Comparison of ENCODE assay signal across 8 cellular contexts in the genomic region with DNA sequence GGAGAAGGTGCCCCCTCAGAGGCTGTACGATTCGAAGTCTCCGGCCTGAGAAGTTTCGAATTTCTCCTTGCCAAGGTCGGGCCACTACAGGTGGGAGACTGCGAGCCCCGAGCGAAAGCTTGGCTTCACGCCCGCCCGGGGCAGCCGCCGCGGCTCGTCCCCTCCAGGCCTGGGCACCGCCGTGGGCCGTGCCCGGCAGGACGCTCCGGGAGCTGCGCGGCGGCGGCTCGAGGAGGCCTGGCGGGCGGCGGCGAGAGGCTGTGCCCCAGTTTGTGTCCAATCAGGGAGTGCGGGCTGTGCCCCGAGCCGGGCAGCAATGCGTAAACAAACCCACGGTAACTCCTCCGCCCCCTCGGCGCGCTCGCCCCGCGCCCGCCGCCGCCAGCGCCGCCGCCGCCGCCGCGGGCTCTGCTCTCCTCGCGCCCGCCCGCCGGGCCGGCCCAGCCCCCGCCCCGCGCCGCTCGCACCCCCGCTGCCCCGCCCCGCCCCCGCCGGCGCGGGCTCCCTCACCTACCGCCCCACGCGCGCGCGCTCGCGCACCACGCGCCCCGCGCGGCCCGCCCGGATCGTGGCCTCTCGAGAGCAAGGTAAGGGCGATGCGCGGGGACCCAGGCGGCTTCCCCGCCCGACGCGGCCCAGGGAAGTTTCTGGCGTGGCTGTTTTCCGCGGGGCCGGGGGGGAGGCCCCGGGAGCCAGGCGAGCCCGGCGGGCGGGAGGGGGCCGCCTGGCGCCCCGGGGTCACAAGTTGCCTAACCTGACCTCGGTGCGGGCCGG. TPM values are rescaled to one million over a fixed set of nuclear protein-coding genes. Genes with fewer than 3 reads are reported as not detected.
DNase-seq lines count a peak whose midpoint lies in the region; ATAC-seq and TF ChIP-seq lines count a peak whose summit lies in the region.

No MANE protein-coding gene starts in this region.

- CTCF ChIA-PET in activated naive CD4-positive, alpha-beta T cell treated with anti-CD3 and anti-CD28 coated beads, Interleukin-2, amount 10 ng/mL, durations not matched to agents 7 days and 5 days (lab: Charles Lee): interaction anchor here (1.3 to 1.9 kb wide), 2 partner anchors 88 kb away, joined by 7 to 9 read pairs; no protein-coding TSS in a partner anchor

- H3K79me2 ChIP-seq in neural progenitor cell (ENCODE audit: low read depth): no peaks in the 10 kb centered on the region

- H3K27me3 Mint-ChIP-seq in activated naive CD4-positive, alpha-beta T cell treated with anti-CD3 and anti-CD28 coated beads, Interleukin-2, amount 10 ng/mL, durations not matched to agents 7 days and 5 days: peaks cover 18% of the 10 kb centered on the region
- peaks cover 19% of the 10 kb centered on the region for H3K27me3 Mint-ChIP-seq in neural progenitor cell (ENCODE audit: insufficient read depth, low read depth)
- H3K27me3 Mint-ChIP-seq in stimulated activated naive CD8-positive, alpha-beta T cell treated with anti-CD3 and anti-CD28 coated beads, Interleukin-15, amount 100 ng/mL, for 72 hours: no peaks in the 10 kb centered on the region

- no peaks in the 10 kb centered on the region for H3K36me3 ChIP-seq in BLaER1
- H3K36me3 ChIP-seq in RWPE2 (ENCODE audit: low read depth): no peaks in the 10 kb centered on the region
- H3K36me3 ChIP-seq in neural progenitor cell: no peaks in the 10 kb centered on the region

- peak; percentile 49 for DNase-seq in GM19238 (ENCODE audit: insufficient read length, low spot score)
- DNase-seq in RWPE2 (ENCODE audit: low spot score): no peak
- peak; percentile 79 for DNase-seq in activated naive CD4-positive, alpha-beta T cell treated with anti-CD3 and anti-CD28 coated beads, Interleukin-2, amount 10 ng/mL, durations not matched to agents 7 days and 5 days
- peak; percentile 22 for DNase-seq in foreskin melanocyte
- peak; percentile 78 for DNase-seq in neural progenitor cell (ENCODE audit: low spot score)
- DNase-seq in stimulated activated naive CD8-positive, alpha-beta T cell treated with anti-CD3 and anti-CD28 coated beads, Interleukin-15, amount 100 ng/mL, for 72 hours: peak; percentile 66 to 70

- H3K9ac ChIP-seq in BLaER1 (peak overlapping the region; percentile 86), neural progenitor cell (no peak overlapping the region)

- H3K4me1 Mint-ChIP-seq in activated naive CD4-positive, alpha-beta T cell treated with anti-CD3 and anti-CD28 coated beads, Interleukin-2, amount 10 ng/mL, durations not matched to agents 7 days and 5 days: peaks cover 30% of the 10 kb centered on the region
- H3K4me1 Mint-ChIP-seq in neural progenitor cell: peaks cover 20% of the 10 kb centered on the region
- peaks cover 47% of the 10 kb centered on the region for H3K4me1 Mint-ChIP-seq in stimulated activated naive CD8-positive, alpha-beta T cell treated with anti-CD3 and anti-CD28 coated beads, Interleukin-15, amount 100 ng/mL, for 72 hours

- peaks cover under 1% of the 10 kb centered on the region for H3K9me3 Mint-ChIP-seq in activated naive CD4-positive, alpha-beta T cell treated with anti-CD3 and anti-CD28 coated beads, Interleukin-2, amount 10 ng/mL, durations not matched to agents 7 days and 5 days
- H3K9me3 Mint-ChIP-seq in neural progenitor cell: no peaks in the 10 kb centered on the region
- peaks cover 6 to 10% of the 10 kb centered on the region in 2 donors for H3K9me3 Mint-ChIP-seq in stimulated activated naive CD8-positive, alpha-beta T cell treated with anti-CD3 and anti-CD28 coated beads, Interleukin-15, amount 100 ng/mL, for 72 hours

- H3K4me2 ChIP-seq in BLaER1 (peak overlapping the region; percentile 94), neural progenitor cell (peak overlapping the region; percentile 92)

- H3K27ac ChIP-seq in BLaER1: peak overlapping the region; percentile 80
- peak overlapping the region; percentile 56 for H3K27ac ChIP-seq in RWPE2 (ENCODE audit: poor library complexity, severe bottlenecking)
- H3K27ac ChIP-seq in neural progenitor cell: no peak overlapping the region

- peak overlapping the region; percentile 82 for H3K27ac Mint-ChIP-seq in activated naive CD4-positive, alpha-beta T cell treated with anti-CD3 and anti-CD28 coated beads, Interleukin-2, amount 10 ng/mL, durations not matched to agents 7 days and 5 days
- no peak overlapping the region for H3K27ac Mint-ChIP-seq in neural progenitor cell
- H3K27ac Mint-ChIP-seq in stimulated activated naive CD8-positive, alpha-beta T cell treated with anti-CD3 and anti-CD28 coated beads, Interleukin-15, amount 100 ng/mL, for 72 hours: peak overlapping the region; percentile 89 to 96

- H3K27me3 ChIP-seq in BLaER1 (peaks cover 7% of the 10 kb centered on the region; the same call in 1 of the 2 replicates), RWPE2 (ENCODE audit: insufficient read depth, poor library complexity, severe bottlenecking) (peaks cover 2% of the 10 kb centered on the region), neural progenitor cell (peaks cover 96% of the 10 kb centered on the region)

- H3F3A ChIP-seq in neural progenitor cell (ENCODE audit: low read depth): peaks cover 5% of the 10 kb centered on the region

- no peak for TF ChIP-seq CTCF in RWPE2 (IDR thresholded peaks at IDR 0.05; ENCODE audit: poor library complexity, severe bottlenecking)
- no peak for TF ChIP-seq CTCF in neural progenitor cell (IDR thresholded peaks at IDR 0.05)

- ATAC-seq in HG03354 (IDR thresholded peaks at IDR 0.05; ENCODE audit: poor library complexity, severe bottlenecking, unreplicated experiment): peak; percentile 60
- peak; percentile 66 for ATAC-seq in RWPE2 (ENCODE audit: low read depth)
- ATAC-seq in stimulated activated naive CD8-positive, alpha-beta T cell treated with anti-CD3 and anti-CD28 coated beads, Interleukin-15, amount 100 ng/mL, for 72 hours: peak; percentile 60

- H3K4me1 ChIP-seq in BLaER1: peaks cover 6% of the 10 kb centered on the region
- H3K4me1 ChIP-seq in RWPE2 (ENCODE audit: insufficient read depth, poor library complexity, severe bottlenecking): no peaks in the 10 kb centered on the region
- peaks cover 22% of the 10 kb centered on the region for H3K4me1 ChIP-seq in neural progenitor cell

- H3K36me3 Mint-ChIP-seq in activated naive CD4-positive, alpha-beta T cell treated with anti-CD3 and anti-CD28 coated beads, Interleukin-2, amount 10 ng/mL, durations not matched to agents 7 days and 5 days: peaks cover 6% of the 10 kb centered on the region
- H3K36me3 Mint-ChIP-seq in neural progenitor cell: no peaks in the 10 kb centered on the region

- H3K4me3 ChIP-seq in BLaER1 (peak overlapping the region; percentile 83), RWPE2 (ENCODE audit: severe bottlenecking) (peak overlapping the region; percentile 100), neural progenitor cell (peak overlapping the region; percentile 62)

- no peaks in the 10 kb centered on the region for H3K9me3 ChIP-seq in BLaER1
- peaks cover 2% of the 10 kb centered on the region for H3K9me3 ChIP-seq in RWPE2 (ENCODE audit: severe bottlenecking)
- H3K9me3 ChIP-seq in neural progenitor cell (ENCODE audit: low read depth): no peaks in the 10 kb centered on the region

- peak overlapping the region; percentile 92 for H2AFZ ChIP-seq in neural progenitor cell (replicated peaks)

- H4K20me1 ChIP-seq in BLaER1 (peaks cover 34% of the 10 kb centered on the region), neural progenitor cell (ENCODE audit: low read depth) (peaks cover 10% of the 10 kb centered on the region)

- peak overlapping the region; percentile 81 for H3K4me3 Mint-ChIP-seq in activated naive CD4-positive, alpha-beta T cell treated with anti-CD3 and anti-CD28 coated beads, Interleukin-2, amount 10 ng/mL, durations not matched to agents 7 days and 5 days
- peak overlapping the region; percentile 86 for H3K4me3 Mint-ChIP-seq in neural progenitor cell
- peak overlapping the region; percentile 86 to 91 for H3K4me3 Mint-ChIP-seq in stimulated activated naive CD8-positive, alpha-beta T cell treated with anti-CD3 and anti-CD28 coated beads, Interleukin-15, amount 100 ng/mL, for 72 hours

RNA-seq across cellular contexts. Expression of gene PCGF5, which starts 57.8 kb away (rescaled TPM):
- total RNA-seq in neural progenitor cell (ENCODE audit: low replicate concordance): 3.8 and 6.1 TPM in 2 replicates
